8 cellular contexts compared by ENCODE assay signal in genomic region chr1:113140588-113141446, GRCh38.
DNase-seq lines count a peak whose midpoint lies in the region; ATAC-seq and TF ChIP-seq lines count a peak whose summit lies in the region.

No MANE protein-coding gene starts in this region.

- POLR2A ChIA-PET in SK-N-SH (lab: Yijun Ruan, JAX): interaction anchor here (1.7 kb wide), 1 partner anchor 248 kb away, joined by 6 read pairs; no protein-coding TSS in a partner anchor
- POLR2A ChIA-PET in activated naive CD8-positive, alpha-beta T cell treated with anti-CD3 and anti-CD28 coated beads, Interleukin-2, amount 10 ng/mL, durations not matched to agents 7 days and 5 days (lab: Charles Lee): no interaction called here

- WGBS in SK-N-SH (ENCODE audit: low lambda C conversion rate): 41% methylated on average over 9 of the region's 13 CpGs

- peaks cover 9% of the 10 kb centered on the region; the same call in 2 of the 3 replicates for H3K4me1 Mint-ChIP-seq in GM23338
- H3K4me1 Mint-ChIP-seq in activated naive CD8-positive, alpha-beta T cell treated with anti-CD3 and anti-CD28 coated beads, Interleukin-2, amount 10 ng/mL, durations not matched to agents 7 days and 5 days: peaks cover 16% of the 10 kb centered on the region

- H3K27me3 Mint-ChIP-seq in GM23338 (ENCODE audit: insufficient read depth, low read depth, poor library complexity): no peaks in the 10 kb centered on the region
- H3K27me3 Mint-ChIP-seq in activated naive CD8-positive, alpha-beta T cell treated with anti-CD3 and anti-CD28 coated beads, Interleukin-2, amount 10 ng/mL, durations not matched to agents 7 days and 5 days: no peaks in the 10 kb centered on the region

- no peaks in the 10 kb centered on the region for H3K79me2 ChIP-seq in GM23338 (replicated peaks; ENCODE audit: insufficient read depth)
- no peaks in the 10 kb centered on the region for H3K79me2 ChIP-seq in MM.1S (ENCODE audit: low read length)
- no peaks in the 10 kb centered on the region for H3K79me2 ChIP-seq in SK-N-SH (ENCODE audit: insufficient read depth)

- H3K9me3 ChIP-seq in MM.1S (replicated peaks; ENCODE audit: insufficient read depth, low read length) (no peaks in the 10 kb centered on the region), SK-N-SH (no peaks in the 10 kb centered on the region)

- peak in 1 of 2 experiments; percentile 3; a peak in 1 of 4 replicates for TF ChIP-seq EP300 in SK-N-SH (IDR thresholded peaks at IDR 0.05; ENCODE audit: borderline replicate concordance in 1 of 2, low read depth in 1 of 2, low read length in 1 of 2)

- DNase-seq in ELF-1 (ENCODE audit: low read depth, low spot score) (peak; percentile 75), GM23338 (ENCODE audit: low spot score) (peak; percentile 91), MM.1S (peak; percentile 52), SK-N-SH (peak; percentile 66), head of caudate nucleus (peak; percentile 43 to 90 (median 70)), posterior cingulate gyrus (peak; percentile 13 to 91 (median 62)), posterior vena cava (ENCODE audit: low spot score) (no peak)
- peak; percentile 35 for DNase-seq in activated naive CD8-positive, alpha-beta T cell treated with anti-CD3 and anti-CD28 coated beads, Interleukin-2, amount 10 ng/mL, durations not matched to agents 7 days and 5 days

- H3K27me3 ChIP-seq in GM23338 (ENCODE audit: insufficient read depth): no peaks in the 10 kb centered on the region
- no peaks in the 10 kb centered on the region for H3K27me3 ChIP-seq in MM.1S (replicated peaks; ENCODE audit: insufficient read depth, low read length)
- no peaks in the 10 kb centered on the region for H3K27me3 ChIP-seq in SK-N-SH (ENCODE audit: insufficient read depth)

- no peak overlapping the region for H3K9ac ChIP-seq in MM.1S (ENCODE audit: low read length)
- no peak overlapping the region for H3K9ac ChIP-seq in SK-N-SH

- H3F3A ChIP-seq in GM23338 (replicated peaks; ENCODE audit: low read depth) (no peaks in the 10 kb centered on the region), MM.1S (ENCODE audit: insufficient read depth, low read length) (peaks cover 5% of the 10 kb centered on the region), SK-N-SH (replicated peaks; ENCODE audit: insufficient read depth) (peaks cover 4% of the 10 kb centered on the region)

- H3K4me3 Mint-ChIP-seq in GM23338: no peak overlapping the region
- no peak overlapping the region for H3K4me3 Mint-ChIP-seq in activated naive CD8-positive, alpha-beta T cell treated with anti-CD3 and anti-CD28 coated beads, Interleukin-2, amount 10 ng/mL, durations not matched to agents 7 days and 5 days

- H3K36me3 ChIP-seq in GM23338 (ENCODE audit: insufficient read depth): no peaks in the 10 kb centered on the region
- H3K36me3 ChIP-seq in MM.1S (replicated peaks; ENCODE audit: insufficient read depth, low read length): no peaks in the 10 kb centered on the region
- H3K36me3 ChIP-seq in SK-N-SH (replicated peaks in 1 of 2; ENCODE audit: control insufficient read depth in 1 of 2, insufficient read depth in 2 of 2, low read length in 1 of 2): no peaks in the 10 kb centered on the region

- CTCF ChIA-PET in SK-N-SH (lab: Yijun Ruan, JAX): interaction anchor here (0.6 to 3.3 kb wide), 33 partner anchors 9 to 571 kb away, joined by 3 to 32 read pairs (median 3); no protein-coding TSS in a partner anchor

- peak; percentile 95 for ATAC-seq in GM23338
- ATAC-seq in activated naive CD8-positive, alpha-beta T cell treated with anti-CD3 and anti-CD28 coated beads, Interleukin-2, amount 10 ng/mL, durations not matched to agents 7 days and 5 days (ENCODE audit: low read depth): peak; percentile 80

- peak overlapping the region; percentile 51; the same call in 1 of the 2 replicates for H3K4me2 ChIP-seq in GM23338
- no peak overlapping the region for H3K4me2 ChIP-seq in MM.1S (ENCODE audit: low read depth, low read length)
- no peak overlapping the region for H3K4me2 ChIP-seq in SK-N-SH

- intact Hi-C loops in head of caudate nucleus (cut with DNase I): loop anchor here (5.0 kb wide), 1 partner anchor 536 kb away; no protein-coding TSS in a partner anchor
- intact Hi-C loops in posterior cingulate gyrus (cut with DNase I): loop anchor here (2.0 to 10.0 kb wide), 2 partner anchors 314 to 538 kb away; no protein-coding TSS in a partner anchor
- intact Hi-C loops in posterior vena cava (cut with DNase I): loop anchor here (5.0 to 10.0 kb wide), 2 partner anchors 534 to 536 kb away; no protein-coding TSS in a partner anchor

- H3K4me3 ChIP-seq in GM23338 (no peak overlapping the region), MM.1S (ENCODE audit: low read length) (no peak overlapping the region), SK-N-SH (ENCODE audit: low read depth in 2 of 2, low read length in 1 of 2) (no peak overlapping the region; a peak in 1 of 4 replicates)

- peak; percentile 96 to 99 for TF ChIP-seq CTCF in GM23338 (conservative IDR thresholded peaks at IDR 0.05; ENCODE audit: low read depth in 2 of 2)
- peak; percentile 69 for TF ChIP-seq CTCF in MM.1S (IDR thresholded peaks at IDR 0.05; ENCODE audit: low read length)
- TF ChIP-seq CTCF in SK-N-SH (IDR thresholded peaks at IDR 0.05): peak; percentile 93

- H3K4me1 ChIP-seq in GM23338 (ENCODE audit: insufficient read depth) (peaks cover 15% of the 10 kb centered on the region), MM.1S (ENCODE audit: low read length) (peaks cover 25% of the 10 kb centered on the region), SK-N-SH (ENCODE audit: control insufficient read depth in 1 of 2, insufficient read depth in 2 of 2, low read depth in 1 of 2, low read length in 1 of 2) (peaks cover 21 to 36% of the 10 kb centered on the region in 2 experiments; a peak in 3 of 4 replicates)

- H2AFZ ChIP-seq in GM23338: peak overlapping the region; percentile 92
- peak overlapping the region; percentile 35; the same call in 1 of the 2 replicates for H2AFZ ChIP-seq in MM.1S (ENCODE audit: low read length)
- peak overlapping the region; percentile 25; the same call in 1 of the 2 replicates for H2AFZ ChIP-seq in SK-N-SH (ENCODE audit: low read depth)

- no peaks in the 10 kb centered on the region for H3K36me3 Mint-ChIP-seq in GM23338 (ENCODE audit: low read depth)
- H3K36me3 Mint-ChIP-seq in activated naive CD8-positive, alpha-beta T cell treated with anti-CD3 and anti-CD28 coated beads, Interleukin-2, amount 10 ng/mL, durations not matched to agents 7 days and 5 days: no peaks in the 10 kb centered on the region

- H3K27ac Mint-ChIP-seq in GM23338: no peak overlapping the region
- H3K27ac Mint-ChIP-seq in activated naive CD8-positive, alpha-beta T cell treated with anti-CD3 and anti-CD28 coated beads, Interleukin-2, amount 10 ng/mL, durations not matched to agents 7 days and 5 days: no peak overlapping the region

- H3K27ac ChIP-seq in GM23338 (ENCODE audit: low read depth): no peak overlapping the region
- H3K27ac ChIP-seq in MM.1S (ENCODE audit: low read length): no peak overlapping the region; the same call in 1 of the 2 replicates
- H3K27ac ChIP-seq in SK-N-SH (ENCODE audit: low read depth in 2 of 2, low read length in 1 of 2): peak overlapping the region in 1 of 2 experiments; percentile 85; a peak in 2 of 4 replicates

- H3K9me3 Mint-ChIP-seq in GM23338: no peaks in the 10 kb centered on the region
- no peaks in the 10 kb centered on the region for H3K9me3 Mint-ChIP-seq in activated naive CD8-positive, alpha-beta T cell treated with anti-CD3 and anti-CD28 coated beads, Interleukin-2, amount 10 ng/mL, durations not matched to agents 7 days and 5 days

- H4K20me1 ChIP-seq in GM23338 (replicated peaks; ENCODE audit: insufficient read depth): no peaks in the 10 kb centered on the region
- no peaks in the 10 kb centered on the region for H4K20me1 ChIP-seq in MM.1S (ENCODE audit: insufficient read depth, low read length)
- H4K20me1 ChIP-seq in SK-N-SH (ENCODE audit: insufficient read depth): no peaks in the 10 kb centered on the region

- H3K9me2 ChIP-seq in GM23338 (ENCODE audit: insufficient read depth): 0 out of 2 replicates have a peak, but pooled peaks cover 4% of the 10 kb centered on the region
- H3K9me2 ChIP-seq in MM.1S (replicated peaks; ENCODE audit: insufficient read depth, low read length): no peaks in the 10 kb centered on the region
- no peaks in the 10 kb centered on the region for H3K9me2 ChIP-seq in SK-N-SH

- peak; percentile 98 for TF ChIP-seq RAD21 in SK-N-SH (IDR thresholded peaks at IDR 0.05; ENCODE audit: low read length)

TF ChIP-seq in GM23338, 12 proteins besides CTCF, POLR2A, EP300 and RAD21 (continues in another document):
- no peak for TF ChIP-seq EZH2 (IDR thresholded peaks at IDR 0.05; ENCODE audit: low read depth, unreplicated experiment)
- peak; percentile 65 for TF ChIP-seq CREB1 (CRISPR knock-in tag; IDR thresholded peaks at IDR 0.05; ENCODE audit: low read depth)
- TF ChIP-seq ZNF114 (CRISPR knock-in tag; IDR thresholded peaks at IDR 0.05): peak; percentile 48; the same call in 1 of the 2 replicates
- 0 out of 2 replicates have a peak, but pooled peaks have one; percentile 19 for TF ChIP-seq ZNF331 (CRISPR knock-in tag; IDR thresholded peaks at IDR 0.05; ENCODE audit: low read depth)

TF ChIP-seq in SK-N-SH, 30 proteins besides CTCF, POLR2A, EP300 and RAD21 (continues in another document):
- TF ChIP-seq EZH2phosphoT487 (IDR thresholded peaks at IDR 0.05; ENCODE audit: borderline replicate concordance, low read depth): no peak
- no peak for TF ChIP-seq MAX (IDR thresholded peaks at IDR 0.05; ENCODE audit: low read depth)
- TF ChIP-seq TEAD4 (IDR thresholded peaks at IDR 0.05; ENCODE audit: borderline replicate concordance, insufficient read depth): no peak
- TF ChIP-seq MXI1 (IDR thresholded peaks at IDR 0.05; ENCODE audit: low read depth, low read length): no peak
- no peak for TF ChIP-seq POLR2AphosphoS5 (IDR thresholded peaks at IDR 0.05; ENCODE audit: low read depth, low read length)
- TF ChIP-seq FOSL2 (IDR thresholded peaks at IDR 0.05; ENCODE audit: borderline replicate concordance, low read depth): no peak
- TF ChIP-seq USF2 (IDR thresholded peaks at IDR 0.05; ENCODE audit: borderline replicate concordance, low read depth, low read length): no peak
- no peak for TF ChIP-seq FOXJ3 (CRISPR knock-in tag; IDR thresholded peaks at IDR 0.05)
- TF ChIP-seq RXRA (IDR thresholded peaks at IDR 0.05; ENCODE audit: borderline replicate concordance, low read depth): no peak

Comparison
In these comparisons a context has a peak if more than half of its experiments do, and no peak if none do; other contexts are left out.
1. H2AFZ ChIP-seq: peak in every context shown above with its lines; median percentile 92 in GM23338; 35 in MM.1S; 25 in SK-N-SH.